Comparison of ENCODE assay signal across 16 cellular contexts in genomic region chr14:78153069-78153351, GRCh38. TPM values are rescaled to one million over a fixed set of nuclear protein-coding genes. Genes with fewer than 3 reads are reported as not detected.
DNase-seq lines count a peak whose midpoint lies in the region; ATAC-seq, FAIRE-seq and TF ChIP-seq lines count a peak whose summit lies in the region.
"Had no signal": no experiment of that assay in that cellular context is flagged by ENCODE, and none has a peak within 500 bp of the region (broad histone marks: within the 10 kb centered on the region; RNA-seq: fewer than 3 reads in every experiment).

No MANE protein-coding gene starts in this region.

- TF ChIP-seq CTCF in MCF 10A (IDR thresholded peaks at IDR 0.05; ENCODE audit: unreplicated experiment) (peak; percentile 22), breast epithelium (IDR thresholded peaks at IDR 0.05) (no peak), chondrocyte (IDR thresholded peaks at IDR 0.05) (peak; percentile 40), body of pancreas (IDR thresholded peaks at IDR 0.05) (no peak)

- no peak overlapping the region for H3K27ac Mint-ChIP-seq in MCF 10A (ENCODE audit: low read depth, unreplicated experiment)
- H3K27ac Mint-ChIP-seq in chondrocyte (ENCODE audit: unreplicated experiment) = no peak overlapping the region
- H3K27ac Mint-ChIP-seq: activated CD4-positive, alpha-beta T cell treated with anti-CD3 and anti-CD28 coated beads, Interleukin-2, amount 10 ng/mL, durations not matched to agents 7 days and 5 days; activated T-cell treated with anti-CD3 and anti-CD28 coated beads, Interleukin-2, amount 50 U/mL, for 72 hours; T-helper 17 cell had no signal

- intact Hi-C loops in MCF 10A (cut with micrococcal nuclease) = loop anchor here (2.0 kb wide), 2 partner anchors 130 to 290 kb away; no protein-coding TSS in a partner anchor
- intact Hi-C loops in breast epithelium (cut with DNase I; ENCODE audit: low total_unique reads) = no loop called here
- intact Hi-C loops in right cardiac atrium (cut with DNase I) = no loop called here
- intact Hi-C loops in body of pancreas (cut with DNase I) = no loop called here

- CTCF ChIA-PET in MCF 10A (lab: Yijun Ruan, JAX) = interaction anchor here (0.6 to 1.4 kb wide), 5 partner anchors 11 to 292 kb away, joined by 3 to 7 read pairs (median 3); no protein-coding TSS in a partner anchor

- FAIRE-seq in urothelium cell line (lab: Jason Lieb, UNC) = no peak
- FAIRE-seq: kidney had no signal

- no TSS peak for BruUV-seq in MCF 10A (replicated peaks; lab: Mats Ljungman, UMichigan)

- H3K9me3 ChIP-seq in breast epithelium (no peaks in the 10 kb centered on the region), right cardiac atrium (ENCODE audit: control insufficient read depth, low read length) (no peaks in the 10 kb centered on the region), body of pancreas (no peaks in the 10 kb centered on the region)
- H3K9me3 ChIP-seq: Peyer's patch, psoas muscle, upper lobe of right lung had no signal

- no peak for TF ChIP-seq POLR2A in breast epithelium (IDR thresholded peaks at IDR 0.05)
- TF ChIP-seq POLR2A in body of pancreas (IDR thresholded peaks at IDR 0.05) = no peak

- no peak for ATAC-seq in right cardiac atrium
- ATAC-seq in body of pancreas = no peak
- ATAC-seq: activated T-cell treated with anti-CD3 and anti-CD28 coated beads, Interleukin-2, amount 50 U/mL, for 72 hours; psoas muscle; T-helper 17 cell; upper lobe of right lung had no signal

- H3K4me1 Mint-ChIP-seq in MCF 10A (ENCODE audit: insufficient read depth, unreplicated experiment) (peaks cover 10% of the 10 kb centered on the region), chondrocyte (ENCODE audit: low read depth) (no peaks in the 10 kb centered on the region)
- H3K4me1 Mint-ChIP-seq: T-helper 17 cell had no signal

- H3K36me3 Mint-ChIP-seq in MCF 10A (ENCODE audit: insufficient read depth, unreplicated experiment) (no peaks in the 10 kb centered on the region), chondrocyte (ENCODE audit: low read depth) (no peaks in the 10 kb centered on the region)

- POLR2A ChIA-PET in MCF 10A (lab: Yijun Ruan, JAX) = no interaction called here

- no peak overlapping the region for H3K4me3 Mint-ChIP-seq in MCF 10A (ENCODE audit: unreplicated experiment)
- H3K4me3 Mint-ChIP-seq in chondrocyte (ENCODE audit: unreplicated experiment) = no peak overlapping the region
- H3K4me3 Mint-ChIP-seq: activated CD4-positive, alpha-beta T cell treated with anti-CD3 and anti-CD28 coated beads, Interleukin-2, amount 10 ng/mL, durations not matched to agents 7 days and 5 days; activated T-cell treated with anti-CD3 and anti-CD28 coated beads, Interleukin-2, amount 50 U/mL, for 72 hours; T-helper 17 cell had no signal

- H3K4me1 ChIP-seq in breast epithelium (no peaks in the 10 kb centered on the region), right cardiac atrium (ENCODE audit: control insufficient read depth, insufficient read depth, low read length) (no peaks in the 10 kb centered on the region), body of pancreas (no peaks in the 10 kb centered on the region)
- H3K4me1 ChIP-seq: Peyer's patch, psoas muscle, upper lobe of right lung had no signal

- peaks cover 0 to 3% of the 10 kb centered on the region in 2 donors for H3K27me3 ChIP-seq in breast epithelium
- no peaks in the 10 kb centered on the region for H3K27me3 ChIP-seq in right cardiac atrium (ENCODE audit: control insufficient read depth, insufficient read depth)
- no peaks in the 10 kb centered on the region for H3K27me3 ChIP-seq in body of pancreas
- H3K27me3 ChIP-seq: Peyer's patch, upper lobe of right lung had no signal

- H3K36me3 ChIP-seq in breast epithelium (no peaks in the 10 kb centered on the region), body of pancreas (replicated peaks in 1 of 2; ENCODE audit: insufficient read depth in 1 of 2, low read depth in 2 of 2) (no peaks in the 10 kb centered on the region)
- H3K36me3 ChIP-seq: Peyer's patch, upper lobe of right lung had no signal

- H3K27me3 Mint-ChIP-seq in MCF 10A (ENCODE audit: insufficient read depth, unreplicated experiment) = peaks cover 49% of the 10 kb centered on the region
- H3K27me3 Mint-ChIP-seq in chondrocyte (ENCODE audit: low read depth) = peaks cover 7% of the 10 kb centered on the region

- DNase-seq in MCF 10A (ENCODE audit: unreplicated experiment) = peak; percentile 68
- no peak for DNase-seq in breast epithelium (ENCODE audit: low spot score in 2 of 2)
- DNase-seq in NCI-H2171 treated with DMSO at 0.1 percent for 48 hours (lab: John Stamatoyannopoulos, UW) = peak; percentile 63
- DNase-seq in chondrocyte (ENCODE audit: low spot score) = no peak
- peak; percentile 11 for DNase-seq in urothelium cell line (ENCODE audit: low spot score)
- DNase-seq in right cardiac atrium = no peak
- no peak for DNase-seq in body of pancreas
- no peak for DNase-seq in activated naive CD4-positive, alpha-beta T cell treated with anti-CD3 and anti-CD28 coated beads, Interleukin-2, amount 50 U/mL, for 16 hours
- DNase-seq: activated CD4-positive, alpha-beta T cell treated with anti-CD3 and anti-CD28 coated beads, Interleukin-2, amount 10 ng/mL, durations not matched to agents 7 days and 5 days; activated T-cell treated with anti-CD3 and anti-CD28 coated beads, Interleukin-2, amount 50 U/mL, for 72 hours; amniotic stem cell; kidney; Peyer's patch; psoas muscle; T-helper 17 cell; upper lobe of right lung had no signal

- H3K27ac ChIP-seq in breast epithelium = no peak overlapping the region
- no peak overlapping the region for H3K27ac ChIP-seq in right cardiac atrium (ENCODE audit: low read length)
- no peak overlapping the region for H3K27ac ChIP-seq in body of pancreas
- H3K27ac ChIP-seq: Peyer's patch, psoas muscle, upper lobe of right lung had no signal

- no peak overlapping the region for H3K4me3 ChIP-seq in breast epithelium
- H3K4me3 ChIP-seq in right cardiac atrium (ENCODE audit: low read length) = no peak overlapping the region
- H3K4me3 ChIP-seq in body of pancreas = no peak overlapping the region
- H3K4me3 ChIP-seq: Peyer's patch, psoas muscle, upper lobe of right lung had no signal

- H3K9me3 Mint-ChIP-seq in MCF 10A (ENCODE audit: unreplicated experiment) (no peaks in the 10 kb centered on the region), chondrocyte (ENCODE audit: low read depth) (no peaks in the 10 kb centered on the region)
- H3K9me3 Mint-ChIP-seq: activated CD4-positive, alpha-beta T cell treated with anti-CD3 and anti-CD28 coated beads, Interleukin-2, amount 10 ng/mL, durations not matched to agents 7 days and 5 days; activated T-cell treated with anti-CD3 and anti-CD28 coated beads, Interleukin-2, amount 50 U/mL, for 72 hours had no signal

RNA-seq across cellular contexts. Expression of gene NRXN3, which starts 17.2 kb away (rescaled TPM):
- total RNA-seq in MCF 10A (2022) (not detected in 2 replicates), breast epithelium (1 to 10 TPM; 2.9 to 3.6 (median 3.5) TPM), chondrocyte (6.7 to 7.9 TPM (median 7.0 TPM) in 3 replicates), right cardiac atrium (1 to 10 TPM; 3.2 to 4.7 (median 4.0) TPM), body of pancreas (1 to 10 TPM; 1.3 to 2.3 TPM)
- polyA plus RNA-seq in right cardiac atrium = 1.5 TPM
- total RNA-seq: activated CD4-positive, alpha-beta T cell treated with anti-CD3 and anti-CD28 coated beads, Interleukin-2, amount 10 ng/mL, durations not matched to agents 7 days and 5 days; activated T-cell treated with anti-CD3 and anti-CD28 coated beads, Interleukin-2, amount 50 U/mL, for 72 hours; T-helper 17 cell had no signal

Comparison
In these comparisons a context has a peak if more than half of its experiments do, and no peak if none do; other contexts are left out.
1. DNase-seq: peak in MCF 10A (single experiment), NCI-H2171 treated with DMSO at 0.1 percent for 48 hours (single experiment) and urothelium cell line (single experiment); none in breast epithelium (0 of 2), chondrocyte (single experiment), right cardiac atrium (0 of 3), body of pancreas (0 of 4) and activated naive CD4-positive, alpha-beta T cell treated with anti-CD3 and anti-CD28 coated beads, Interleukin-2, amount 50 U/mL, for 16 hours (single experiment).
2. CTCF ChIP-seq: peak in MCF 10A (single experiment) and chondrocyte (single experiment); none in breast epithelium (0 of 3) and body of pancreas (0 of 7).